ENCODE assay signal across 6 cellular contexts in genomic region chr16:2778692-2778958, GRCh38. TPM values are rescaled to one million over a fixed set of nuclear protein-coding genes. Genes with fewer than 3 reads are reported as not detected.
A peak's percentile ranks its signal among the peaks of the same experiment; 100 is the strongest.
DNase-seq lines count a peak whose midpoint lies in the region; ATAC-seq and TF ChIP-seq lines count a peak whose summit lies in the region.

No MANE protein-coding gene starts in this region.

- TF ChIP-seq CTCF in MCF 10A (IDR thresholded peaks at IDR 0.05; ENCODE audit: unreplicated experiment): no peak
- no peak for TF ChIP-seq CTCF in psoas muscle (IDR thresholded peaks at IDR 0.05)

- ATAC-seq in psoas muscle: no peak

- peak overlapping the region; percentile 97 to 99 (median 98) for H3K27ac Mint-ChIP-seq in IgD-negative memory B cell
- peak overlapping the region; percentile 96 for H3K27ac Mint-ChIP-seq in MCF 10A (ENCODE audit: low read depth, unreplicated experiment)

- POLR2A ChIA-PET in MCF 10A (lab: Yijun Ruan, JAX): interaction anchor here (0.7 to 6.5 kb wide), 8 partner anchors 11 to 853 kb away, joined by 3 to 79 read pairs (median 6); partner anchors contain the start of genes KCTD5 and SRRM2

- intact Hi-C loops in MCF 10A (cut with micrococcal nuclease): no loop called here
- intact Hi-C loops in psoas muscle (cut with DNase I): no loop called here

- peaks cover 26% of the 10 kb centered on the region for H3K4me1 ChIP-seq in psoas muscle

- BruUV-seq in MCF 10A (replicated peaks; lab: Mats Ljungman, UMichigan): no TSS peak

- H3K36me3 ChIP-seq in psoas muscle (ENCODE audit: insufficient read depth in 1 of 2, low read depth in 1 of 2): peaks cover 0 to 15% of the 10 kb centered on the region in 2 donors

- peak overlapping the region; percentile 100 for H3K4me3 ChIP-seq in psoas muscle

- H3K27me3 Mint-ChIP-seq in IgD-negative memory B cell (no peaks in the 10 kb centered on the region), MCF 10A (ENCODE audit: insufficient read depth, unreplicated experiment) (no peaks in the 10 kb centered on the region)

- H3K4me3 Mint-ChIP-seq in IgD-negative memory B cell (peak overlapping the region; percentile 92 to 98 (median 96)), MCF 10A (ENCODE audit: unreplicated experiment) (peak overlapping the region; percentile 96)

- H3K9me3 ChIP-seq in psoas muscle: no peaks in the 10 kb centered on the region

- 79 to 92% (median 83%) methylated on average over 12 of the region's 12 CpGs for WGBS in psoas muscle, 3 donors

- H3K4me1 Mint-ChIP-seq in IgD-negative memory B cell (peaks cover 13 to 21% (median 17%) of the 10 kb centered on the region in 3 donors), MCF 10A (ENCODE audit: insufficient read depth, unreplicated experiment) (peaks cover 10% of the 10 kb centered on the region)

- DNase-seq in MCF 10A (ENCODE audit: unreplicated experiment) (no peak), psoas muscle (no peak), dermis blood vessel endothelial cell (no peak), NOMO-1 treated with DMSO at 0.1 percent for 48 hours (lab: John Stamatoyannopoulos, UW; ENCODE audit: unreplicated experiment) (no peak)
- DNase-seq in stimulated activated CD4-positive, alpha-beta T cell treated with anti-CD3 and anti-CD28 coated beads, Interleukin-2, amount 100 ng/mL, for 24 hours: no peak

- H3K36me3 Mint-ChIP-seq in IgD-negative memory B cell (no peaks in the 10 kb centered on the region), MCF 10A (ENCODE audit: insufficient read depth, unreplicated experiment) (peaks cover 27% of the 10 kb centered on the region)

- H3K27me3 ChIP-seq in psoas muscle (ENCODE audit: insufficient read depth in 3 of 3, low read length in 2 of 3): no peaks in the 10 kb centered on the region

- CTCF ChIA-PET in MCF 10A (lab: Yijun Ruan, JAX): interaction anchor here (0.6 to 1.6 kb wide), 8 partner anchors 9 to 395 kb away, joined by 3 to 6 read pairs (median 4); partner anchors contain the start of gene SRRM2

- peak overlapping the region; percentile 100 for H3K27ac ChIP-seq in psoas muscle

- no peaks in the 10 kb centered on the region for H3K9me3 Mint-ChIP-seq in IgD-negative memory B cell
- H3K9me3 Mint-ChIP-seq in MCF 10A (ENCODE audit: unreplicated experiment): no peaks in the 10 kb centered on the region

RNA-seq across cellular contexts. Expression of gene ELOB, which starts 1.5 kb away (rescaled TPM):
- polyA plus RNA-seq in IgD-negative memory B cell (262 TPM), psoas muscle (100 to 1,000 TPM; 344 to 660 (median 388) TPM)
- total RNA-seq in MCF 10A (2022) (438 and 504 TPM in 2 replicates), psoas muscle (100 to 1,000 TPM; 226 to 317 (median 296) TPM), dermis blood vessel endothelial cell (132 and 314 TPM in 2 replicates)

RNA-seq across cellular contexts. Expression of gene PRSS33, which starts 8.7 kb away (rescaled TPM):
- polyA plus RNA-seq in IgD-negative memory B cell (not detected), psoas muscle (not detected)
- total RNA-seq in MCF 10A (2022) (not detected in 2 replicates), psoas muscle (not detected), dermis blood vessel endothelial cell (not detected in 2 replicates)

RNA-seq across cellular contexts. Expression of gene PRSS41, which starts 19.6 kb away (rescaled TPM):
- not detected for polyA plus RNA-seq in IgD-negative memory B cell
- total RNA-seq in MCF 10A (2022): not detected in 2 replicates
- not detected for total RNA-seq in psoas muscle
- not detected for polyA plus RNA-seq in psoas muscle
- total RNA-seq in dermis blood vessel endothelial cell: not detected in 2 replicates

RNA-seq across cellular contexts. Expression of gene SRRM2, which starts 26.2 kb away (rescaled TPM):
- polyA plus RNA-seq in IgD-negative memory B cell (159 TPM), psoas muscle (100 to 1,000 TPM; 183 to 226 (median 216) TPM)
- total RNA-seq in MCF 10A (2022) (710 and 779 TPM in 2 replicates), psoas muscle (100 to 1,000 TPM; 277 to 413 (median 316) TPM), dermis blood vessel endothelial cell (59.5 and 66.2 TPM in 2 replicates)

RNA-seq across cellular contexts. Expression of gene PRSS21, which starts 38.4 kb away (rescaled TPM):
- polyA plus RNA-seq in IgD-negative memory B cell (10.4 TPM), psoas muscle (under 1 TPM; 0.05 to 0.20 (median 0.10) TPM)
- total RNA-seq in MCF 10A (2022) (16.4 TPM in 2 replicates), psoas muscle (not detected), dermis blood vessel endothelial cell (1.0 and 2.1 TPM in 2 replicates)
